ENCODE assay signal across 1 cellular context in the genomic region with DNA sequence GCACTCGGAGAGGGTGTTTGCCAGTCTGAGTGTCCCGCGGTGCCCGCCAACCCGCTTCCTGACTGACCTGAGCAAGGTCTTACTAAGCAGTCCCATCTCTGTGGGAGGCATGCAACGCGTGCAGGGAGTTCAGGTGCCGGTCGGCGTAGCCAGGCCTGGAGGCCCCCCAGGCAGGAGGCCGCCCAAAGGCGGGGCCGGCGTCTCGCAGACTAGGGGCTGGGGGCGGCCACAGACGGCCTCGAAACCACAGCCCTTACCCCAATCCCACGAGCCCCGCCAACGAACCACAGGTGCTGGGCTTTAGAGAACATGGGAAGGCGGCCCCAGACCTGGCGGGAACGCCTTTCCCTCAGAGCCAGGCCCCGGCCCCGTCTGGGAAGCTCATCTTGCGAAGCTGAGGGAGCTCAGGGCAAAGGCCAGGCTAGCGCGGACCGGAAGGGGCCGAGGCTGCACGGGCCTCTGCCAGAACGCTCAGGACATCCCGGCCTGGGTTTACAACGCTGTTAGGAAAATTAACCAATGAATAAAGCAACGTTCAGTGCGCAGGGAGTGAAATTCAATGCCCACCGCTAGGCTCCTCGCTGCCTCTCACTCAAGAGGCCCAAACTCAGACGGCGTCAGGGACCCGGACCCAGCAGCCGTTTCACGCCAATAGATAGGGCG.
A peak's percentile ranks its signal among the peaks of the same experiment; 100 is the strongest.
TF ChIP-seq lines count a peak whose summit lies in the region.

No MANE protein-coding gene starts in this region.

TF ChIP-seq in GM12878, 131 proteins besides CTCF, POLR2A, EP300 and RAD21:
- TF ChIP-seq NKRF (conservative IDR thresholded peaks at IDR 0.05) (peak; percentile 62; the same call in 1 of the 2 replicates), EED (IDR thresholded peaks at IDR 0.05; ENCODE audit: low read depth) (no peak), E2F4 (IDR thresholded peaks at IDR 0.05; ENCODE audit: low read depth, low read length) (no peak), SMAD5 (IDR thresholded peaks at IDR 0.05; ENCODE audit: low read depth) (peak; percentile 85), PML (IDR thresholded peaks at IDR 0.05; ENCODE audit: low read length) (peak; percentile 80; the same call in 1 of the 2 replicates), JUNB (IDR thresholded peaks at IDR 0.05) (no peak), ZNF687 (IDR thresholded peaks at IDR 0.05) (peak; percentile 59; the same call in 1 of the 2 replicates), E4F1 (IDR thresholded peaks at IDR 0.05; ENCODE audit: borderline replicate concordance, partially characterized antibody) (no peak), ESRRA (IDR thresholded peaks at IDR 0.05; ENCODE audit: low read length) (no peak), GATAD2B (conservative IDR thresholded peaks at IDR 0.05; ENCODE audit: low read depth) (0 out of 2 replicates have a peak, but pooled peaks have one; percentile 17), NR2F1 (conservative IDR thresholded peaks at IDR 0.05) (peak; percentile 75), EGR1 (IDR thresholded peaks at IDR 0.05; ENCODE audit: borderline replicate concordance in 1 of 2, low read depth in 2 of 2, low read length in 2 of 2) (peak in 1 of 2 experiments; percentile 12; a peak in 1 of 3 replicates), MEF2A (IDR thresholded peaks at IDR 0.05; ENCODE audit: insufficient read depth, low read depth, low read length) (no peak), CHD2 (IDR thresholded peaks at IDR 0.05; ENCODE audit: borderline replicate concordance, low read depth, low read length) (no peak), RUNX3 (IDR thresholded peaks at IDR 0.05; ENCODE audit: low read length) (peak; percentile 30; the same call in 1 of the 2 replicates), POLR2AphosphoS5 (IDR thresholded peaks at IDR 0.05; ENCODE audit: low read length) (peak; percentile 83; the same call in 1 of the 2 replicates), ASH2L (IDR thresholded peaks at IDR 0.05; ENCODE audit: borderline replicate concordance, low read depth) (no peak), PKNOX1 (IDR thresholded peaks at IDR 0.05) (no peak), LARP7 (IDR thresholded peaks at IDR 0.05) (peak; percentile 64; the same call in 1 of the 2 replicates), KLF5 (IDR thresholded peaks at IDR 0.05; ENCODE audit: partially characterized antibody) (no peak), POLR2AphosphoS2 (IDR thresholded peaks at IDR 0.05; ENCODE audit: low read depth, low read length) (peak; percentile 84), CHD1 (IDR thresholded peaks at IDR 0.05; ENCODE audit: low read depth, low read length) (0 out of 2 replicates have a peak, but pooled peaks have one; percentile 25), CREB1 (IDR thresholded peaks at IDR 0.05; ENCODE audit: low read depth) (0 out of 2 replicates have a peak, but pooled peaks have one; percentile 14), SMAD1 (IDR thresholded peaks at IDR 0.05; ENCODE audit: low read depth, partially characterized antibody) (peak; percentile 76), STAT3 (IDR thresholded peaks at IDR 0.05; ENCODE audit: low read depth, low read length) (no peak)
- TF ChIP-seq, protein P1, sequence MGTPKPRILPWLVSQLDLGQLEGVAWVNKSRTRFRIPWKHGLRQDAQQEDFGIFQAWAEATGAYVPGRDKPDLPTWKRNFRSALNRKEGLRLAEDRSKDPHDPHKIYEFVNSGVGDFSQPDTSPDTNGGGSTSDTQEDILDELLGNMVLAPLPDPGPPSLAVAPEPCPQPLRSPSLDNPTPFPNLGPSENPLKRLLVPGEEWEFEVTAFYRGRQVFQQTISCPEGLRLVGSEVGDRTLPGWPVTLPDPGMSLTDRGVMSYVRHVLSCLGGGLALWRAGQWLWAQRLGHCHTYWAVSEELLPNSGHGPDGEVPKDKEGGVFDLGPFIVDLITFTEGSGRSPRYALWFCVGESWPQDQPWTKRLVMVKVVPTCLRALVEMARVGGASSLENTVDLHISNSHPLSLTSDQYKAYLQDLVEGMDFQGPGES (IDR thresholded peaks at IDR 0.05) = no peak
